In the genomic region with DNA sequence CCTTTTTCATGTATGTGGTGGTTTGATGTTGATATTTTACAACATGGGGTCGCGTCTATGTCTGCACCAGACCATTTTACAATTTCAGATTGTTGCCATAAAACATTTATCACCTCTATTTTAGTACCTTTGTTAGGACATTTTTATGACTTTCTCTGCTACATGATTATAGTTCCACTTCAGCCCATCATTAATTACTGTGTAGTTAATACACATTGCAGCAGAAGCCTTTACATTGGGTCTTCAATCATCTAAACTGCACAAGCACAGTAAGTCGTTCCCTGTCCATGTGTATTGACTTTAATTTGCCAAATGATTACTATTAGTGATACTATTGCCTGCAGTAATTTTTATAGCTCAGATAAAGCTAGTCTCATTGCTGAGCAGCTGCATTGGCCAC, we compare ENCODE assay signal across 2 cellular contexts.
TF ChIP-seq lines count a peak whose summit lies in the region.

No MANE protein-coding gene starts in this region.

TF ChIP-seq in HEK293, 187 proteins besides CTCF, POLR2A, EP300 and RAD21 (continued from another document and continues in another):
- TF ChIP-seq, protein P1, sequence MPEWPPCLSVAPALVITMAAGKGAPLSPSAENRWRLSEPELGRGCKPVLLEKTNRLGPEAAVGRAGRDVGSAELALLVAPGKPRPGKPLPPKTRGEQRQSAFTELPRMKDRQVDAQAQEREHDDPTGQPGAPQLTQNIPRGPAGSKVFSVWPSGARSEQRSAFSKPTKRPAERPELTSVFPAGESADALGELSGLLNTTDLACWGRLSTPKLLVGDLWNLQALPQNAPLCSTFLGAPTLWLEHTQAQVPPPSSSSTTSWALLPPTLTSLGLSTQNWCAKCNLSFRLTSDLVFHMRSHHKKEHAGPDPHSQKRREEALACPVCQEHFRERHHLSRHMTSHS (tag by site-specific recombination; IDR thresholded peaks at IDR 0.05) = 0 out of 2 replicates have a peak, but pooled peaks have one; percentile 36
- TF ChIP-seq AEBP2 (tag by site-specific recombination; IDR thresholded peaks at IDR 0.05; ENCODE audit: borderline replicate concordance) = no peak
- TF ChIP-seq ZNF292 (tag by site-specific recombination; IDR thresholded peaks at IDR 0.05; ENCODE audit: borderline replicate concordance, low read depth) = no peak
- peak; percentile 83 for TF ChIP-seq PRDM6 (tag by site-specific recombination; IDR thresholded peaks at IDR 0.05)
- TF ChIP-seq SP7 (tag by site-specific recombination; IDR thresholded peaks at IDR 0.05) = peak; percentile 80
- TF ChIP-seq ZNF596 (tag by site-specific recombination; IDR thresholded peaks at IDR 0.05) = no peak
- no peak for TF ChIP-seq ZNF274 (IDR thresholded peaks at IDR 0.05; ENCODE audit: low read length)
- TF ChIP-seq ZNF274 (tag by site-specific recombination; IDR thresholded peaks at IDR 0.05; ENCODE audit: borderline replicate concordance) = no peak
- TF ChIP-seq ZNF843 (tag by site-specific recombination; IDR thresholded peaks at IDR 0.05) = peak; percentile 94
- TF ChIP-seq ZNF2 (tag by site-specific recombination; IDR thresholded peaks at IDR 0.05) = no peak
- TF ChIP-seq IKZF3 (tag by site-specific recombination; IDR thresholded peaks at IDR 0.05) = no peak
- no peak for TF ChIP-seq ZBTB1 (tag by site-specific recombination; IDR thresholded peaks at IDR 0.05)
- TF ChIP-seq, protein P2, sequence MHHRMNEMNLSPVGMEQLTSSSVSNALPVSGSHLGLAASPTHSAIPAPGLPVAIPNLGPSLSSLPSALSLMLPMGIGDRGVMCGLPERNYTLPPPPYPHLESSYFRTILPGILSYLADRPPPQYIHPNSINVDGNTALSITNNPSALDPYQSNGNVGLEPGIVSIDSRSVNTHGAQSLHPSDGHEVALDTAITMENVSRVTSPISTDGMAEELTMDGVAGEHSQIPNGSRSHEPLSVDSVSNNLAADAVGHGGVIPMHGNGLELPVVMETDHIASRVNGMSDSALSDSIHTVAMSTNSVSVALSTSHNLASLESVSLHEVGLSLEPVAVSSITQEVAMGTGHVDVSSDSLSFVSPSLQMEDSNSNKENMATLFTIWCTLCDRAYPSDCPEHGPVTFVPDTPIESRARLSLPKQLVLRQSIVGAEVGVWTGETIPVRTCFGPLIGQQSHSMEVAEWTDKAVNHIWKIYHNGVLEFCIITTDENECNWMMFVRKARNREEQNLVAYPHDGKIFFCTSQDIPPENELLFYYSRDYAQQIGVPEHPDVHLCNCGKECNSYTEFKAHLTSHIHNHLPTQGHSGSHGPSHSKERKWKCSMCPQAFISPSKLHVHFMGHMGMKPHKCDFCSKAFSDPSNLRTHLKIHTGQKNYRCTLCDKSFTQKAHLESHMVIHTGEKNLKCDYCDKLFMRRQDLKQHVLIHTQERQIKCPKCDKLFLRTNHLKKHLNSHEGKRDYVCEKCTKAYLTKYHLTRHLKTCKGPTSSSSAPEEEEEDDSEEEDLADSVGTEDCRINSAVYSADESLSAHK (tag by site-specific recombination; IDR thresholded peaks at IDR 0.05) = no peak
- TF ChIP-seq SCRT1 (tag by site-specific recombination; IDR thresholded peaks at IDR 0.05; ENCODE audit: borderline replicate concordance) = no peak
- peak; percentile 46 for TF ChIP-seq ZNF664 (tag by site-specific recombination; IDR thresholded peaks at IDR 0.05)
- TF ChIP-seq GFI1B (tag by site-specific recombination; IDR thresholded peaks at IDR 0.05) = peak; percentile 38; the same call in 1 of the 2 replicates
- TF ChIP-seq, protein P3, sequence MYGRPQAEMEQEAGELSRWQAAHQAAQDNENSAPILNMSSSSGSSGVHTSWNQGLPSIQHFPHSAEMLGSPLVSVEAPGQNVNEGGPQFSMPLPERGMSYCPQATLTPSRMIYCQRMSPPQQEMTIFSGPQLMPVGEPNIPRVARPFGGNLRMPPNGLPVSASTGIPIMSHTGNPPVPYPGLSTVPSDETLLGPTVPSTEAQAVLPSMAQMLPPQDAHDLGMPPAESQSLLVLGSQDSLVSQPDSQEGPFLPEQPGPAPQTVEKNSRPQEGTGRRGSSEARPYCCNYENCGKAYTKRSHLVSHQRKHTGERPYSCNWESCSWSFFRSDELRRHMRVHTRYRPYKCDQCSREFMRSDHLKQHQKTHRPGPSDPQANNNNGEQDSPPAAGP (tag by site-specific recombination; IDR thresholded peaks at IDR 0.05) = no peak
- TF ChIP-seq, protein P4, sequence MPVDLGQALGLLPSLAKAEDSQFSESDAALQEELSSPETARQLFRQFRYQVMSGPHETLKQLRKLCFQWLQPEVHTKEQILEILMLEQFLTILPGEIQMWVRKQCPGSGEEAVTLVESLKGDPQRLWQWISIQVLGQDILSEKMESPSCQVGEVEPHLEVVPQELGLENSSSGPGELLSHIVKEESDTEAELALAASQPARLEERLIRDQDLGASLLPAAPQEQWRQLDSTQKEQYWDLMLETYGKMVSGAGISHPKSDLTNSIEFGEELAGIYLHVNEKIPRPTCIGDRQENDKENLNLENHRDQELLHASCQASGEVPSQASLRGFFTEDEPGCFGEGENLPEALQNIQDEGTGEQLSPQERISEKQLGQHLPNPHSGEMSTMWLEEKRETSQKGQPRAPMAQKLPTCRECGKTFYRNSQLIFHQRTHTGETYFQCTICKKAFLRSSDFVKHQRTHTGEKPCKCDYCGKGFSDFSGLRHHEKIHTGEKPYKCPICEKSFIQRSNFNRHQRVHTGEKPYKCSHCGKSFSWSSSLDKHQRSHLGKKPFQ (tag by site-specific recombination; IDR thresholded peaks at IDR 0.05) = peak; percentile 65
- TF ChIP-seq ZFP37 (tag by site-specific recombination; IDR thresholded peaks at IDR 0.05) = no peak
- no peak for TF ChIP-seq ZNF621 (tag by site-specific recombination; IDR thresholded peaks at IDR 0.05)

TF ChIP-seq in WTC11, 78 proteins besides CTCF, POLR2A, EP300 and RAD21 (continued from another document):
- TF ChIP-seq AR (CRISPR knock-in tag; IDR thresholded peaks at IDR 0.05) (no peak), GABPB1 (CRISPR knock-in tag; IDR thresholded peaks at IDR 0.05) (no peak), SOX15 (CRISPR knock-in tag; IDR thresholded peaks at IDR 0.05) (no peak), FOXK1 (CRISPR knock-in tag; IDR thresholded peaks at IDR 0.05) (no peak), MXD4 (CRISPR knock-in tag; IDR thresholded peaks at IDR 0.05; ENCODE audit: borderline replicate concordance) (no peak), NFYB (CRISPR knock-in tag; conservative IDR thresholded peaks at IDR 0.05; ENCODE audit: low read depth) (no peak)
